8 cellular contexts compared by ENCODE assay signal in the genomic region with DNA sequence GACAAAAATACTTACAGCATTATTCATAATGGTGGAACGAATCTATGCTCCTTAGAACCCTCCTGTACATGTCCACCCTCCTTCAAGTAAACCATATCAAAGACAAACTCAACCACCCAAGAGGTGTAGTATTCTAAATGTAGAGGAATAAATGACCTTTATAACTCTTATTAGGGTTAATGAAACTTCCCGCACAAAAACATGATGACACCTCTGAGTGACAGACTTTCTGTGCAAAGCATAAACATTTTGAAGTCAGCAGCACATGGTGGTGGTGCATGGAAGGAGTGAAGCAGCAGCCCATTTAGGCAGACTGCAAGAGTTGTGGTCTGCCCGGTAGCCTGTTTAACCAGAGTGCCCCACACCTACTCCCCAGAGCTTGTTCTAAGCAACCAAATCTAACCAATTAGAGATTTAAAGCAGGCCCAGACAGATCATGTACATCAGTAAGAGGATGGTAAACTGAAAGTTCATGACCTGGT. TPM values are rescaled to one million over a fixed set of nuclear protein-coding genes. Genes with fewer than 3 reads are reported as not detected.
A peak's percentile ranks its signal among the peaks of the same experiment; 100 is the strongest.
DNase-seq lines count a peak whose midpoint lies in the region; ATAC-seq and TF ChIP-seq lines count a peak whose summit lies in the region.

No MANE protein-coding gene starts in this region.

- H2AFZ ChIP-seq in OCI-LY3 (ENCODE audit: low read depth, low read length) = peak overlapping the region; percentile 98

- ATAC-seq in GM18511 (IDR thresholded peaks at IDR 0.05; ENCODE audit: unreplicated experiment) (peak; percentile 14), GM18867 (IDR thresholded peaks at IDR 0.05; ENCODE audit: unreplicated experiment) (no peak)

- peak overlapping the region; percentile 69 for H3K27ac ChIP-seq in OCI-LY3 (ENCODE audit: low read length)
- no peak overlapping the region for H3K27ac ChIP-seq in endodermal cell (ENCODE audit: low read depth, low read length)

- H3K4me2 ChIP-seq in OCI-LY3 (ENCODE audit: low read length) = peak overlapping the region; percentile 97

- H3K4me1 ChIP-seq in OCI-LY3 (ENCODE audit: low read length) (peaks cover 11% of the 10 kb centered on the region), endodermal cell (ENCODE audit: control insufficient read depth, insufficient read depth, low read length) (no peaks in the 10 kb centered on the region)

- no peaks in the 10 kb centered on the region for H3K27me3 ChIP-seq in OCI-LY3 (ENCODE audit: low read depth, low read length)
- H3K27me3 ChIP-seq in endodermal cell (ENCODE audit: control insufficient read depth, insufficient read depth, low read length, poor library complexity, severe bottlenecking) = peaks cover 13% of the 10 kb centered on the region

- H3K9me3 Mint-ChIP-seq in endodermal cell = no peaks in the 10 kb centered on the region

- H3K27ac Mint-ChIP-seq in endodermal cell = peak overlapping the region; percentile 79

- H3K9me3 ChIP-seq in OCI-LY3 (ENCODE audit: insufficient read depth, low read length) (no peaks in the 10 kb centered on the region), endodermal cell (ENCODE audit: control insufficient read depth, low read length) (no peaks in the 10 kb centered on the region)

- H3K27me3 Mint-ChIP-seq in endodermal cell (ENCODE audit: insufficient read depth) = peaks cover 21% of the 10 kb centered on the region

- peak; percentile 35 for DNase-seq in endodermal cell
- no peak for DNase-seq in retinal pigment epithelial cell (ENCODE audit: low read depth)
- no peak for DNase-seq in HT-29 (ENCODE audit: low spot score)
- DNase-seq in NCI-H1092 (lab: John Stamatoyannopoulos, UW) = no peak
- DNase-seq in CD1c-positive myeloid dendritic cell (ENCODE audit: extremely low spot score) = no peak

- TF ChIP-seq CTCF in OCI-LY3 (IDR thresholded peaks at IDR 0.05; ENCODE audit: low read depth, low read length) (no peak), endodermal cell (conservative IDR thresholded peaks at IDR 0.05) (no peak), retinal pigment epithelial cell (conservative IDR thresholded peaks at IDR 0.05; ENCODE audit: low read depth, low read length) (no peak)

- no peaks in the 10 kb centered on the region for H4K20me1 ChIP-seq in OCI-LY3 (ENCODE audit: insufficient read depth, low read length)

- H3K79me2 ChIP-seq in OCI-LY3 (ENCODE audit: low read length) = peaks cover 13% of the 10 kb centered on the region

- H3K36me3 Mint-ChIP-seq in endodermal cell (ENCODE audit: low read depth) = peaks cover 2% of the 10 kb centered on the region

- peaks cover 6% of the 10 kb centered on the region for H3K4me1 Mint-ChIP-seq in endodermal cell

- peaks cover 4% of the 10 kb centered on the region for H3K36me3 ChIP-seq in OCI-LY3 (replicated peaks; ENCODE audit: low read depth, low read length)
- H3K36me3 ChIP-seq in endodermal cell (ENCODE audit: control insufficient read depth, insufficient read depth, low read length) = peaks cover 3% of the 10 kb centered on the region

- H3K4me3 Mint-ChIP-seq in endodermal cell = peak overlapping the region; percentile 96

- H3K4me3 ChIP-seq in OCI-LY3 (ENCODE audit: low read length) (peak overlapping the region; percentile 96), endodermal cell (ENCODE audit: low read length) (peak overlapping the region; percentile 95), retinal pigment epithelial cell (ENCODE audit: low read length) (peak overlapping the region; percentile 100)

- 84 to 100% methylated on average over 1 to 3 of the region's 3 CpGs for WGBS in endodermal cell (ENCODE audit: insufficient coverage in 1 of 2, insufficient read length in 1 of 2), 2 experiments

- H3K9ac ChIP-seq in OCI-LY3 (ENCODE audit: low read length) = peak overlapping the region; percentile 85
- no peak overlapping the region for H3K9ac ChIP-seq in endodermal cell (ENCODE audit: extremely low read depth, low read length, poor library complexity, severe bottlenecking)

RNA-seq across cellular contexts. Expression of gene ASB8, which starts 0.6 kb away (rescaled TPM):
- total RNA-seq in endodermal cell = 1 to 10 TPM; 7.1 to 9.0 TPM
- 13.2 TPM for polyA plus RNA-seq in endodermal cell (2013, experiment 1 of 2)
- 14.0 TPM for polyA plus RNA-seq in endodermal cell (2013, experiment 2 of 2)
- total RNA-seq in HT-29 (2014; rRNA removed; shearing (Covaris generic)) = 18.1 and 22.1 TPM in 2 replicates

RNA-seq across cellular contexts. Expression of gene CCDC184, which starts 25.5 kb away (rescaled TPM):
- not detected for total RNA-seq in endodermal cell
- 9.2 TPM for polyA plus RNA-seq in endodermal cell (2013, experiment 1 of 2)
- 9.0 TPM for polyA plus RNA-seq in endodermal cell (2013, experiment 2 of 2)
- total RNA-seq in HT-29 (2014; rRNA removed; shearing (Covaris generic)) = not detected in 2 replicates

RNA-seq across cellular contexts. Expression of gene PFKM, which starts 38.8 kb away (rescaled TPM):
- total RNA-seq in endodermal cell = 100 to 1,000 TPM in 1 of 2 donors, 10 to 100 TPM in 1; 90.0 to 107 TPM
- 94.0 TPM for polyA plus RNA-seq in endodermal cell (2013, experiment 1 of 2)
- polyA plus RNA-seq in endodermal cell (2013, experiment 2 of 2) = 81.0 TPM
- 50.4 and 61.8 TPM in 2 replicates for total RNA-seq in HT-29 (2014; rRNA removed; shearing (Covaris generic))

RNA-seq across cellular contexts. Expression of gene OR10AD1, which starts 45.2 kb away (rescaled TPM):
- total RNA-seq in endodermal cell = not detected
- not detected for polyA plus RNA-seq in endodermal cell (2013, experiment 1 of 2)
- polyA plus RNA-seq in endodermal cell (2013, experiment 2 of 2) = not detected
- total RNA-seq in HT-29 (2014; rRNA removed; shearing (Covaris generic)) = not detected in 2 replicates

RNA-seq across cellular contexts. Expression of gene SENP1, which starts 52.1 kb away (rescaled TPM):
- 10 to 100 TPM; 30.6 to 39.6 TPM for total RNA-seq in endodermal cell
- 25.5 TPM for polyA plus RNA-seq in endodermal cell (2013, experiment 1 of 2)
- polyA plus RNA-seq in endodermal cell (2013, experiment 2 of 2) = 26.3 TPM
- 9.4 and 10.6 TPM in 2 replicates for total RNA-seq in HT-29 (2014; rRNA removed; shearing (Covaris generic))
